In genomic region chr12:100222173-100222572, GRCh38 we compare ENCODE assay signal across 3 cellular contexts. TPM values are rescaled to one million over a fixed set of nuclear protein-coding genes. Genes with fewer than 3 reads are reported as not detected.
"Had no signal": no experiment of that assay in that cellular context is flagged by ENCODE, and none has a peak within 500 bp of the region (broad histone marks: within the 10 kb centered on the region; RNA-seq: fewer than 3 reads in every experiment).

No MANE protein-coding gene starts in this region.

RNA-seq across cellular contexts. Expression of gene DEPDC4, which starts 44.7 kb away (rescaled TPM):
- total RNA-seq: gastrocnemius medialis, lower leg skin, myocyte had no signal
